Comparison of ENCODE assay signal across 15 cellular contexts in genomic region chr12:124464062-124464461, GRCh38.
DNase-seq lines count a peak whose midpoint lies in the region; ATAC-seq, FAIRE-seq and TF ChIP-seq lines count a peak whose summit lies in the region.
"Had no signal": no experiment of that assay in that cellular context is flagged by ENCODE, and none has a peak within 500 bp of the region (broad histone marks: within the 10 kb centered on the region; RNA-seq: fewer than 3 reads in every experiment).

No MANE protein-coding gene starts in this region.

- H3K36me3 ChIP-seq in cardiac muscle cell (peaks cover 13% of the 10 kb centered on the region), heart left ventricle (peaks cover 0 to 72% (median 53%) of the 10 kb centered on the region in 9 donors), SU-DHL-6 (ENCODE audit: low read length) (no peaks in the 10 kb centered on the region), hepatocyte (replicated peaks; ENCODE audit: insufficient read depth, low read depth) (no peaks in the 10 kb centered on the region), thyroid gland (peaks cover 12 to 18% of the 10 kb centered on the region in 2 donors)

- intact Hi-C loops in heart left ventricle (cut with DNase I) (no loop called here), thyroid gland (cut with DNase I) (no loop called here)

- no peaks in the 10 kb centered on the region for H3K9me3 ChIP-seq in cardiac muscle cell (ENCODE audit: low read depth)
- peaks cover 0 to 4% (median 0%) of the 10 kb centered on the region in 12 donors for H3K9me3 ChIP-seq in heart left ventricle
- no peaks in the 10 kb centered on the region for H3K9me3 ChIP-seq in SU-DHL-6 (ENCODE audit: insufficient read depth, low read length)
- no peaks in the 10 kb centered on the region for H3K9me3 ChIP-seq in hepatocyte (ENCODE audit: low read depth)
- no peaks in the 10 kb centered on the region for H3K9me3 ChIP-seq in thyroid gland

- 18 to 38% (median 31%) methylated on average over 4 of the region's 4 CpGs for WGBS in heart left ventricle, 4 donors
- WGBS in hepatocyte (ENCODE audit: low lambda C conversion rate, missing lambda C conversion rate): 61% methylated on average over 4 of the region's 4 CpGs
- 34 to 36% methylated on average over 4 of the region's 4 CpGs for WGBS in thyroid gland, 2 donors

- no peak overlapping the region for H3K9ac ChIP-seq in SU-DHL-6 (ENCODE audit: low read length)

- H3K4me1 ChIP-seq in cardiac muscle cell (ENCODE audit: low read depth) (no peaks in the 10 kb centered on the region), heart left ventricle (peaks cover 0 to 32% (median 12%) of the 10 kb centered on the region in 12 donors), hepatocyte (ENCODE audit: insufficient read depth) (peaks cover 18% of the 10 kb centered on the region), thyroid gland (no peaks in the 10 kb centered on the region)

- H4K20me1 ChIP-seq in SU-DHL-6 (ENCODE audit: low read depth, low read length) (no peaks in the 10 kb centered on the region), hepatocyte (ENCODE audit: insufficient read depth, poor library complexity, severe bottlenecking) (peaks cover 37% of the 10 kb centered on the region)

- DNase-seq in cardiac muscle cell (ENCODE audit: low read depth in 1 of 2, low spot score in 1 of 2): no peak
- DNase-seq in heart left ventricle: no peak
- no peak for DNase-seq in hepatocyte (ENCODE audit: low spot score)
- DNase-seq in thyroid gland: peak; percentile 58 to 60
- no peak for DNase-seq in pons (ENCODE audit: low spot score)
- DNase-seq in HTR-8/SVneo (ENCODE audit: insufficient read length, low spot score): no peak
- DNase-seq: activated CD4-positive, alpha-beta T cell treated with anti-CD3 and anti-CD28 coated beads for 48 hours; activated gamma-delta T cell; Calu3; islet precursor cell; stimulated activated naive CD4-positive, alpha-beta T cell had no signal

- ATAC-seq in heart left ventricle: no peak
- ATAC-seq in HG03097 (IDR thresholded peaks at IDR 0.05; ENCODE audit: low FRiP score, unreplicated experiment): no peak
- ATAC-seq: GM12878 had no signal

- TF ChIP-seq CTCF in cardiac muscle cell (IDR thresholded peaks at IDR 0.05; ENCODE audit: low read depth, low read length): no peak
- no peak for TF ChIP-seq CTCF in heart left ventricle (IDR thresholded peaks at IDR 0.05)
- TF ChIP-seq CTCF in SU-DHL-6 (IDR thresholded peaks at IDR 0.05; ENCODE audit: insufficient read depth, low read length, poor library complexity, severe bottlenecking): no peak
- TF ChIP-seq CTCF in hepatocyte (IDR thresholded peaks at IDR 0.05; ENCODE audit: poor library complexity): no peak
- TF ChIP-seq CTCF in thyroid gland (IDR thresholded peaks at IDR 0.05): no peak

- H3K27me3 ChIP-seq in cardiac muscle cell (no peaks in the 10 kb centered on the region), heart left ventricle (no peaks in the 10 kb centered on the region), SU-DHL-6 (ENCODE audit: low read length) (no peaks in the 10 kb centered on the region), hepatocyte (no peaks in the 10 kb centered on the region), thyroid gland (no peaks in the 10 kb centered on the region)

- H2AFZ ChIP-seq in SU-DHL-6 (ENCODE audit: low read depth, low read length, severe bottlenecking) (no peak overlapping the region), hepatocyte (no peak overlapping the region)

- H3K79me2 ChIP-seq in SU-DHL-6 (ENCODE audit: insufficient read depth, low read length): no peaks in the 10 kb centered on the region
- H3K79me2 ChIP-seq in hepatocyte: peaks cover 8% of the 10 kb centered on the region

- H3K4me3 ChIP-seq in cardiac muscle cell (no peak overlapping the region), heart left ventricle (no peak overlapping the region), SU-DHL-6 (ENCODE audit: insufficient read depth, low read length, poor library complexity, severe bottlenecking) (no peak overlapping the region), hepatocyte (no peak overlapping the region), thyroid gland (replicated peaks in 1 of 3) (no peak overlapping the region)
- H3K4me3 ChIP-seq: GM12878 had no signal

- TF ChIP-seq POLR2A in heart left ventricle (IDR thresholded peaks at IDR 0.05) (no peak), thyroid gland (IDR thresholded peaks at IDR 0.05) (no peak)

- H3K4me2 ChIP-seq in SU-DHL-6 (ENCODE audit: low read depth, low read length, poor library complexity, severe bottlenecking) (no peak overlapping the region), hepatocyte (peak overlapping the region; percentile 38)

- no peak for FAIRE-seq in HTR-8/SVneo (lab: Jason Lieb, UNC)
- FAIRE-seq: colon, GM12878 had no signal

- H3K9me2 ChIP-seq in SU-DHL-6 (replicated peaks; ENCODE audit: insufficient read depth, low read length) (no peaks in the 10 kb centered on the region), hepatocyte (replicated peaks; ENCODE audit: insufficient read depth) (no peaks in the 10 kb centered on the region)

- H3F3A ChIP-seq in SU-DHL-6 (ENCODE audit: insufficient read depth): no peaks in the 10 kb centered on the region

- H3K27ac ChIP-seq in cardiac muscle cell (peak overlapping the region; percentile 28), heart left ventricle (peak overlapping the region in 2 of 12 donors; percentile 4 to 61), SU-DHL-6 (ENCODE audit: low read depth, low read length) (0 out of 2 replicates have a peak overlapping the region, but pooled peaks have one; percentile 16), hepatocyte (peak overlapping the region; percentile 63), thyroid gland (no peak overlapping the region)

Comparison
In these comparisons a context has a peak if more than half of its experiments do, and no peak if none do; other contexts are left out.
1. DNase-seq: peak in thyroid gland (2 of 2); none in cardiac muscle cell (0 of 2), heart left ventricle (0 of 5), hepatocyte (single experiment), pons (single experiment) and HTR-8/SVneo (single experiment).
2. H3K27ac ChIP-seq: peak in cardiac muscle cell (single experiment), SU-DHL-6 (single experiment) and hepatocyte (single experiment); none in thyroid gland (0 of 3).